10 cellular contexts compared by ENCODE assay signal in genomic region chr22:25420471-25420924, GRCh38.
DNase-seq lines count a peak whose midpoint lies in the region; ATAC-seq and TF ChIP-seq lines count a peak whose summit lies in the region.
"Had no signal": no experiment of that assay in that cellular context is flagged by ENCODE, and none has a peak within 500 bp of the region (broad histone marks: within the 10 kb centered on the region; RNA-seq: fewer than 3 reads in every experiment).

No MANE protein-coding gene starts in this region.

- H3K4me3 ChIP-seq in breast epithelium (peak overlapping the region; percentile 33 to 69 (median 40)), mammary epithelial cell (replicated peaks in 1 of 3; ENCODE audit: insufficient read depth in 1 of 3, low read depth in 2 of 3, low read length in 3 of 3) (no peak overlapping the region), lower lobe of right lung (peak overlapping the region; percentile 41), upper lobe of left lung (peak overlapping the region in 3 of 4 donors; percentile 37 to 45 (median 38)), MG63 (no peak overlapping the region)

- no peak for TF ChIP-seq EP300 in upper lobe of left lung (IDR thresholded peaks at IDR 0.05)

- H3K4me1 Mint-ChIP-seq in activated naive CD8-positive, alpha-beta T cell (ENCODE audit: low read depth) = peaks cover 26% of the 10 kb centered on the region

- no peak overlapping the region for H3K4me2 ChIP-seq in mammary epithelial cell (ENCODE audit: insufficient read depth, low read depth, low read length)

- TF ChIP-seq POLR2A in breast epithelium (IDR thresholded peaks at IDR 0.05) (no peak), upper lobe of left lung (IDR thresholded peaks at IDR 0.05) (no peak)

- peaks cover 36% of the 10 kb centered on the region for H3K27me3 Mint-ChIP-seq in activated naive CD8-positive, alpha-beta T cell

- CTCF ChIA-PET in mammary epithelial cell (lab: Charles Lee; ENCODE audit: low non-redundant PET) = no interaction called here

- no peaks in the 10 kb centered on the region for H3K9me3 ChIP-seq in breast epithelium
- H3K9me3 ChIP-seq in mammary epithelial cell (replicated peaks; ENCODE audit: insufficient read depth, low read length) = no peaks in the 10 kb centered on the region
- no peaks in the 10 kb centered on the region for H3K9me3 ChIP-seq in lower lobe of right lung
- no peaks in the 10 kb centered on the region for H3K9me3 ChIP-seq in upper lobe of left lung
- no peaks in the 10 kb centered on the region for H3K9me3 ChIP-seq in MG63

- no peak overlapping the region for H2AFZ ChIP-seq in mammary epithelial cell (ENCODE audit: low read depth, low read length)

- intact Hi-C loops in breast epithelium (cut with DNase I; ENCODE audit: low total_unique reads) = no loop called here
- intact Hi-C loops in mammary epithelial cell (cut with micrococcal nuclease) = no loop called here
- intact Hi-C loops in lower lobe of right lung (cut with DNase I) = no loop called here

- H3K27ac ChIP-seq in breast epithelium = no peak overlapping the region
- no peak overlapping the region for H3K27ac ChIP-seq in mammary epithelial cell (ENCODE audit: insufficient read depth, low read depth, low read length)
- no peak overlapping the region for H3K27ac ChIP-seq in lower lobe of right lung
- no peak overlapping the region for H3K27ac ChIP-seq in upper lobe of left lung
- H3K27ac ChIP-seq: C4-2B had no signal

- H3K4me1 ChIP-seq in breast epithelium (peaks cover 4 to 6% of the 10 kb centered on the region in 2 donors), mammary epithelial cell (ENCODE audit: insufficient read depth, low read length) (no peaks in the 10 kb centered on the region), lower lobe of right lung (peaks cover 32% of the 10 kb centered on the region), upper lobe of left lung (peaks cover 21 to 33% (median 28%) of the 10 kb centered on the region in 4 donors)

- in situ Hi-C loops in mammary epithelial cell (cut with MboI; ENCODE audit: low sequenced_read_pairs in 2 of 2) = no loop called here

- no TSS peak for BruUV-seq in mammary epithelial cell (replicated peaks; lab: Mats Ljungman, UMichigan)

- no peak overlapping the region for H3K27ac Mint-ChIP-seq in activated naive CD8-positive, alpha-beta T cell

- WGBS in mammary epithelial cell (ENCODE audit: low coverage, missing lambda C conversion rate) = 85% methylated on average over 9 of the region's 21 CpGs
- 20 to 37% methylated on average over 7 to 20 of the region's 21 CpGs for WGBS in upper lobe of left lung, 2 donors

- H3K79me2 ChIP-seq in mammary epithelial cell (ENCODE audit: insufficient read depth, low read length) = no peaks in the 10 kb centered on the region

- H3K9me3 Mint-ChIP-seq in activated naive CD8-positive, alpha-beta T cell (ENCODE audit: low read depth) = no peaks in the 10 kb centered on the region

- H3K4me3 Mint-ChIP-seq in activated naive CD8-positive, alpha-beta T cell = peak overlapping the region; percentile 76

- H3K36me3 Mint-ChIP-seq in activated naive CD8-positive, alpha-beta T cell = no peaks in the 10 kb centered on the region

- H3K27me3 ChIP-seq in breast epithelium (peaks cover 8 to 37% of the 10 kb centered on the region in 2 donors), mammary epithelial cell (ENCODE audit: insufficient read depth, low read length) (peaks cover 29% of the 10 kb centered on the region), lower lobe of right lung (ENCODE audit: low read depth) (peaks cover 53% of the 10 kb centered on the region), upper lobe of left lung (peaks cover 0 to 18% (median 11%) of the 10 kb centered on the region in 4 donors), MG63 (no peaks in the 10 kb centered on the region)

- no peak for TF ChIP-seq CTCF in breast epithelium (IDR thresholded peaks at IDR 0.05)
- no peak for TF ChIP-seq CTCF in mammary epithelial cell (conservative IDR thresholded peaks at IDR 0.05 in 1 of 2, IDR thresholded peaks at IDR 0.05 in 1 of 2; ENCODE audit: extremely low read depth in 1 of 2, insufficient read depth in 1 of 2, low read depth in 1 of 2, low read length in 2 of 2)
- TF ChIP-seq CTCF in lower lobe of right lung (IDR thresholded peaks at IDR 0.05) = no peak
- no peak for TF ChIP-seq CTCF in upper lobe of left lung (IDR thresholded peaks at IDR 0.05)

- dilution Hi-C loops in mammary epithelial cell (cut with HindIII; ENCODE audit: low sequenced_read_pairs) = no loop called here

- no peak for DNase-seq in breast epithelium (ENCODE audit: low spot score in 2 of 2)
- DNase-seq in mammary epithelial cell = no peak
- no peak for DNase-seq in lower lobe of right lung
- DNase-seq in upper lobe of left lung = peak in 1 of 2 donors; percentile 51
- DNase-seq in MG63 = no peak
- DNase-seq: aorta had no signal

- H3K36me3 ChIP-seq in breast epithelium (no peaks in the 10 kb centered on the region), mammary epithelial cell (ENCODE audit: insufficient read depth, low read length) (no peaks in the 10 kb centered on the region), lower lobe of right lung (no peaks in the 10 kb centered on the region), upper lobe of left lung (no peaks in the 10 kb centered on the region), MG63 (no peaks in the 10 kb centered on the region)

- H4K20me1 ChIP-seq in mammary epithelial cell (ENCODE audit: insufficient read depth, low read length) = no peaks in the 10 kb centered on the region

- H3K9ac ChIP-seq in mammary epithelial cell (ENCODE audit: insufficient read depth, low read length) = no peak overlapping the region

- ATAC-seq in lower lobe of right lung (peak; percentile 15 to 28), upper lobe of left lung (ENCODE audit: low FRiP score in 2 of 2) (no peak), GM19395 (IDR thresholded peaks at IDR 0.05; ENCODE audit: unreplicated experiment) (no peak), HG02885 (IDR thresholded peaks at IDR 0.05; ENCODE audit: poor library complexity, unreplicated experiment) (no peak)

Comparison
In these comparisons a context has a peak if more than half of its experiments do, and no peak if none do; other contexts are left out.
1. H3K4me3 ChIP-seq: peak in breast epithelium (3 of 3), lower lobe of right lung (single experiment) and upper lobe of left lung (3 of 4); none in mammary epithelial cell (0 of 3) and MG63 (single experiment).
2. ATAC-seq: peak in lower lobe of right lung (2 of 2); none in upper lobe of left lung (0 of 2), GM19395 (single experiment) and HG02885 (single experiment).